Comparison of ENCODE assay signal across 9 cellular contexts in the genomic region with DNA sequence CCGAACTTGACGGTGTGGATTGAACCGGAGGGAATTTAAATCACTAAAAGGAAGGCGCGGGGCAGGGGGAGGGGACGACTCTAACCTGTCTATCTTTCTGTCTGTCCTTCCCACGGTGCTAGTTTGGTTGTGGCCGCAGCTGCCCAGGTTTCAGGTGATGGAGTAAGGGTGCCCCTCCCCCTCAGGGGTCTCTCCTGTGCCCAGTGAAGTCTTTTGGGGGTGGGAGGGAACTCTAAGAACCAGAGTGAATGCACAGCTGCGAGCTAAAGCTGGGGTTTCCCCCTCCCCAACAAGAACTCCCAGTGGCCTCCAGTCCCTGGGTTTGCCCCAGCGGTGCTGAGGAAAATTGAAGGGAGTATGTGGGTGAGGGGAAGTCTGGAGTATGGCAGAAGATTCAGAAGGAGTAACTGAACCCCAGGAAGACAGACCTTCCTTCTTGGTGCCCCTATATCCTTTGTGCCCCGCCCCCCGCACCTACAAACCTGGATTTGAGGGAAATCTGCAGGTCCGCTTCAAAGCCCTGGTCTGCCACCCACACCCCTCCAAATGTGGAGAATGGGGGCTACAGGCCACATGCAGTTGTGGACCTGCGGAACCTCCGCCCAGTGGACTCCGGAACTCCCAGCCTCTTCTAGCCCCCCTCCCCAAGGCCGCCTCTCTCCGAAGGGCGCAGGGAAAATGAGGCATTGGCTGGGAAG. TPM values are rescaled to one million over a fixed set of nuclear protein-coding genes. Genes with fewer than 3 reads are reported as not detected.
A peak's percentile ranks its signal among the peaks of the same experiment; 100 is the strongest.
DNase-seq lines count a peak whose midpoint lies in the region; ATAC-seq and TF ChIP-seq lines count a peak whose summit lies in the region.
"Had no signal": no experiment of that assay in that cellular context is flagged by ENCODE, and none has a peak within 500 bp of the region (broad histone marks: within the 10 kb centered on the region; RNA-seq: fewer than 3 reads in every experiment).

No MANE protein-coding gene starts in this region.

- H3K9ac ChIP-seq in KMS-11: peak overlapping the region; percentile 44

- H3K9me3 ChIP-seq in CD4-positive, alpha-beta T cell (ENCODE audit: control insufficient read depth, low read length): no peaks in the 10 kb centered on the region
- no peaks in the 10 kb centered on the region for H3K9me3 ChIP-seq in neuron (ENCODE audit: low read length)

- no peak overlapping the region for H3K27ac ChIP-seq in CD4-positive, alpha-beta T cell (ENCODE audit: low read depth, low read length)
- no peak overlapping the region for H3K27ac ChIP-seq in KMS-11
- no peak overlapping the region for H3K27ac ChIP-seq in dorsolateral prefrontal cortex

- H3K4me3 ChIP-seq in KMS-11 (IDR thresholded peaks at IDR 0.05; ENCODE audit: insufficient read depth, low read depth, low read length): peak overlapping the region; percentile 27
- H3K4me3 ChIP-seq in dorsolateral prefrontal cortex: peak overlapping the region in 53 of 59 donors; percentile 17 to 65 (median 42)
- peak overlapping the region; percentile 22 for H3K4me3 ChIP-seq in neuron (ENCODE audit: low read length)

- H3K36me3 Mint-ChIP-seq in CD4-positive, alpha-beta T cell (ENCODE audit: low read depth): no peaks in the 10 kb centered on the region

- intact Hi-C loops in CD4-positive, alpha-beta T cell (cut with DNase I, micrococcal nuclease): loop anchor here in 1 of 2 experiments (5.0 kb wide), 1 partner anchor 34 kb away; no protein-coding TSS in a partner anchor
- intact Hi-C loops in dorsolateral prefrontal cortex (cut with DNase I): no loop called here

- peak overlapping the region; percentile 98 for H3K4me2 ChIP-seq in KMS-11

- no peaks in the 10 kb centered on the region for H3K36me3 ChIP-seq in KMS-11 (ENCODE audit: insufficient read depth)
- H3K36me3 ChIP-seq in neuron (ENCODE audit: insufficient read depth, low read length): no peaks in the 10 kb centered on the region

- H2AFZ ChIP-seq in KMS-11 (ENCODE audit: low read depth) (peak overlapping the region; percentile 97), neuron (ENCODE audit: low read depth, low read length) (no peak overlapping the region)

- TF ChIP-seq CTCF in CD4-positive, alpha-beta T cell (IDR thresholded peaks at IDR 0.05): no peak
- 0 out of 2 replicates have a peak, but pooled peaks have one; percentile 13 for TF ChIP-seq CTCF in KMS-11 (conservative IDR thresholded peaks at IDR 0.05; ENCODE audit: low read depth, low read length)
- no peak for TF ChIP-seq CTCF in dorsolateral prefrontal cortex (IDR thresholded peaks at IDR 0.05 in 54 of 56, conservative IDR thresholded peaks at IDR 0.05 in 2 of 56; ENCODE audit: low read depth in 1 of 56, partially characterized antibody in 56 of 56)

- no peaks in the 10 kb centered on the region for H3K9me3 Mint-ChIP-seq in CD4-positive, alpha-beta T cell

- H3K4me1 Mint-ChIP-seq in CD4-positive, alpha-beta T cell (ENCODE audit: low read depth): peaks cover 61% of the 10 kb centered on the region

- peak overlapping the region; percentile 88 for H3K4me3 Mint-ChIP-seq in CD4-positive, alpha-beta T cell

- no peaks in the 10 kb centered on the region for H4K20me1 ChIP-seq in KMS-11 (ENCODE audit: insufficient read depth)

- H3K27me3 Mint-ChIP-seq in CD4-positive, alpha-beta T cell: peaks cover 100% of the 10 kb centered on the region

- no peak for TF ChIP-seq POLR2A in GM18505 (IDR thresholded peaks at IDR 0.05; ENCODE audit: borderline replicate concordance, extremely low read depth, insufficient read depth, insufficient read length)

- CTCF ChIA-PET in CD4-positive, alpha-beta T cell (lab: Charles Lee): interaction anchor here (1.0 kb wide), 1 partner anchor 219 kb away, joined by 3 read pairs; no protein-coding TSS in a partner anchor

- peaks cover 99% of the 10 kb centered on the region for H3K27me3 ChIP-seq in CD4-positive, alpha-beta T cell (ENCODE audit: control insufficient read depth, insufficient read depth, low read length)
- peaks cover 100% of the 10 kb centered on the region for H3K27me3 ChIP-seq in KMS-11 (ENCODE audit: insufficient read depth, low read depth)
- peaks cover 41 to 100% (median 100%) of the 10 kb centered on the region in 45 donors for H3K27me3 ChIP-seq in dorsolateral prefrontal cortex
- H3K27me3 ChIP-seq in neuron (ENCODE audit: insufficient read depth, low read length): peaks cover 99% of the 10 kb centered on the region

- no peaks in the 10 kb centered on the region for H3K79me2 ChIP-seq in KMS-11 (ENCODE audit: insufficient read depth, low read depth)

- H3K4me1 ChIP-seq in KMS-11 (ENCODE audit: low read depth, poor library complexity, severe bottlenecking): peaks cover 33% of the 10 kb centered on the region
- H3K4me1 ChIP-seq in neuron (ENCODE audit: insufficient read depth, low read length): peaks cover 7% of the 10 kb centered on the region

- no peak for DNase-seq in CD4-positive, alpha-beta T cell
- DNase-seq in dorsolateral prefrontal cortex: no peak
- DNase-seq in activated effector memory CD4-positive, alpha-beta T cell treated with Interleukin-2 at 50 U/mL for 16 hours: no peak
- no peak for DNase-seq in NCI-H1105 treated with DMSO at 0.1 percent for 48 hours (lab: John Stamatoyannopoulos, UW)

- no peak for ATAC-seq in CD4-positive, alpha-beta T cell (ENCODE audit: poor library complexity)
- no peak for ATAC-seq in GM19328 (IDR thresholded peaks at IDR 0.05; ENCODE audit: unreplicated experiment)
- no peak for ATAC-seq in GM18505 (IDR thresholded peaks at IDR 0.05; ENCODE audit: unreplicated experiment)

- POLR2A ChIA-PET in CD4-positive, alpha-beta T cell (lab: Charles Lee): interaction anchor here (0.8 to 1.3 kb wide), 2 partner anchors 8 to 10 kb away, joined by 3 read pairs; no protein-coding TSS in a partner anchor

- no peak overlapping the region for H3K27ac Mint-ChIP-seq in CD4-positive, alpha-beta T cell

RNA-seq across cellular contexts. Expression of a gene that starts 3.6 kb away (rescaled TPM):
- total RNA-seq in CD4-positive, alpha-beta T cell: not detected
- not detected for total RNA-seq in dorsolateral prefrontal cortex
- total RNA-seq: frontal cortex had no signal

RNA-seq across cellular contexts. Expression of a gene that starts 11.4 kb away (rescaled TPM):
- total RNA-seq in CD4-positive, alpha-beta T cell: not detected
- total RNA-seq in dorsolateral prefrontal cortex: under 1 TPM in 1 of 120 experiments, not detected in 119; 0.34 TPM
- total RNA-seq: frontal cortex had no signal

RNA-seq across cellular contexts. Expression of a gene that starts 12.4 kb away (rescaled TPM):
- total RNA-seq in CD4-positive, alpha-beta T cell: not detected
- total RNA-seq in dorsolateral prefrontal cortex: not detected
- total RNA-seq: frontal cortex had no signal

RNA-seq across cellular contexts. Expression of a gene that starts 21.6 kb away (rescaled TPM):
- not detected for total RNA-seq in CD4-positive, alpha-beta T cell
- total RNA-seq in dorsolateral prefrontal cortex: not detected
- total RNA-seq: frontal cortex had no signal

RNA-seq across cellular contexts. Expression of a gene that starts 23.4 kb away (rescaled TPM):
- not detected for total RNA-seq in CD4-positive, alpha-beta T cell
- not detected for total RNA-seq in dorsolateral prefrontal cortex
- total RNA-seq: frontal cortex had no signal
